ENCODE assay signal across 17 cellular contexts in the genomic region with DNA sequence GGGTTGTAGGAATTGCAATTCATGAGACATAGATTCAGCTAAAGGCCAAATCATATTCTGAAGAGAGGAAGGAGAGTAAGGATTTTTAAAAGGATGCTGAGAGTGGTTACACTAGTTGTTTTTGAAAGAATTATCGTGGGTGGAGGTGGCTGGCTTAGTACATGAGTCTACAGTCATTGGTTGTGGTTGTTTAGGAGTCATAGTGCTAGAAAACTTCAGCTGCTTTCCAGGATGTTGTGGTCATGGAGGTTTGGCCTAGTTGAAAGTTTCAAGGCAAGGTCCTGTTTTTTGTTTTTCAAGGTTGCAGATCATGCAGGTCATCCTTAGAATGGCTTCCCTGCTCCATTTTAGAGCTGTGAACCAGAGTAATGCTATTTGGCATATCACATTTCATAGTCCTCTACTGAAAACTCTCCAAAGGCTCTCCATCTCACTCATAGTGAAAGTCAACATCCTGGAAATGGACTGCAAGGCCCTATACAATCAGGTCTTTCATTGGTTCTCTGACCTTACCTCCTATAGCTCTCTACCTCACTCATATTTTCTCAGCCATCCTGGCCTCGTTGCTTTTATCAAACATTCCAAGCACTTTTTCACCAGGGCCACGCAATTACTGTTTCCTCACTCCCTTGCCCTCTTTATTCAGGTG. TPM values are rescaled to one million over a fixed set of nuclear protein-coding genes. Genes with fewer than 3 reads are reported as not detected.
A peak's percentile ranks its signal among the peaks of the same experiment; 100 is the strongest.
DNase-seq lines count a peak whose midpoint lies in the region; ATAC-seq and TF ChIP-seq lines count a peak whose summit lies in the region.
"Had no signal": no experiment of that assay in that cellular context is flagged by ENCODE, and none has a peak within 500 bp of the region (broad histone marks: within the 10 kb centered on the region; RNA-seq: fewer than 3 reads in every experiment).

No MANE protein-coding gene starts in this region.

- no peaks in the 10 kb centered on the region for H3K27me3 Mint-ChIP-seq in activated CD8-positive, alpha-beta memory T cell treated with anti-CD3 and anti-CD28 coated beads, Interleukin-2, amount 10 ng/mL, durations not matched to agents 7 days and 5 days
- H3K27me3 Mint-ChIP-seq in activated T-helper 17 cell treated with anti-CD3 and anti-CD28 coated beads, Interleukin-2, amount 50 U/mL, for 72 hours, result no peaks in the 10 kb centered on the region
- H3K27me3 Mint-ChIP-seq in natural killer cell (ENCODE audit: low read depth in 2 of 2), result no peaks in the 10 kb centered on the region
- H3K27me3 Mint-ChIP-seq in CD14-positive monocyte (ENCODE audit: low read depth in 3 of 3), result peaks cover 0 to 3% (median 0%) of the 10 kb centered on the region in 3 donors

- H3K36me3 Mint-ChIP-seq in activated CD8-positive, alpha-beta memory T cell treated with anti-CD3 and anti-CD28 coated beads, Interleukin-2, amount 10 ng/mL, durations not matched to agents 7 days and 5 days, result peaks cover 33% of the 10 kb centered on the region
- H3K36me3 Mint-ChIP-seq in activated T-helper 17 cell treated with anti-CD3 and anti-CD28 coated beads, Interleukin-2, amount 50 U/mL, for 72 hours (ENCODE audit: low read depth), result no peaks in the 10 kb centered on the region
- H3K36me3 Mint-ChIP-seq in natural killer cell, result no peaks in the 10 kb centered on the region
- no peaks in the 10 kb centered on the region for H3K36me3 Mint-ChIP-seq in CD14-positive monocyte

- CTCF ChIA-PET in activated CD8-positive, alpha-beta memory T cell treated with anti-CD3 and anti-CD28 coated beads, Interleukin-2, amount 10 ng/mL, durations not matched to agents 7 days and 5 days (lab: Charles Lee), result interaction anchor here (1.4 kb wide), 1 partner anchor 29 kb away, joined by 3 read pairs; no protein-coding TSS in a partner anchor

- peaks cover 24% of the 10 kb centered on the region for H3K4me1 Mint-ChIP-seq in activated CD8-positive, alpha-beta memory T cell treated with anti-CD3 and anti-CD28 coated beads, Interleukin-2, amount 10 ng/mL, durations not matched to agents 7 days and 5 days
- H3K4me1 Mint-ChIP-seq in activated T-helper 17 cell treated with anti-CD3 and anti-CD28 coated beads, Interleukin-2, amount 50 U/mL, for 72 hours, result peaks cover 18% of the 10 kb centered on the region
- H3K4me1 Mint-ChIP-seq in natural killer cell (peaks cover 44 to 55% of the 10 kb centered on the region in 2 donors), CD14-positive monocyte (no peaks in the 10 kb centered on the region)

- intact Hi-C loops in natural killer cell (cut with micrococcal nuclease), result no loop called here
- intact Hi-C loops in Right ventricle myocardium superior (cut with DNase I), result no loop called here
- intact Hi-C loops in CD14-positive monocyte (cut with micrococcal nuclease), result no loop called here

- no peak overlapping the region for H3K4me3 Mint-ChIP-seq in activated CD8-positive, alpha-beta memory T cell treated with anti-CD3 and anti-CD28 coated beads, Interleukin-2, amount 10 ng/mL, durations not matched to agents 7 days and 5 days
- H3K4me3 Mint-ChIP-seq in activated T-helper 17 cell treated with anti-CD3 and anti-CD28 coated beads, Interleukin-2, amount 50 U/mL, for 72 hours, result peak overlapping the region; percentile 24
- peak overlapping the region; percentile 74 for H3K4me3 Mint-ChIP-seq in natural killer cell
- no peak overlapping the region for H3K4me3 Mint-ChIP-seq in CD14-positive monocyte
- H3K4me3 Mint-ChIP-seq: H9, memory B cell had no signal

- peak overlapping the region; percentile 75 for H3K27ac Mint-ChIP-seq in activated CD8-positive, alpha-beta memory T cell treated with anti-CD3 and anti-CD28 coated beads, Interleukin-2, amount 10 ng/mL, durations not matched to agents 7 days and 5 days
- peak overlapping the region; percentile 76 for H3K27ac Mint-ChIP-seq in activated T-helper 17 cell treated with anti-CD3 and anti-CD28 coated beads, Interleukin-2, amount 50 U/mL, for 72 hours
- H3K27ac Mint-ChIP-seq in natural killer cell (peak overlapping the region; percentile 79), CD14-positive monocyte (no peak overlapping the region)
- H3K27ac Mint-ChIP-seq: H9, memory B cell had no signal

- H3K9me3 Mint-ChIP-seq in activated CD8-positive, alpha-beta memory T cell treated with anti-CD3 and anti-CD28 coated beads, Interleukin-2, amount 10 ng/mL, durations not matched to agents 7 days and 5 days (ENCODE audit: low read depth), result peaks cover 21% of the 10 kb centered on the region
- peaks cover 19% of the 10 kb centered on the region for H3K9me3 Mint-ChIP-seq in activated T-helper 17 cell treated with anti-CD3 and anti-CD28 coated beads, Interleukin-2, amount 50 U/mL, for 72 hours
- H3K9me3 Mint-ChIP-seq in natural killer cell (peaks cover 2 to 3% of the 10 kb centered on the region in 2 donors), CD14-positive monocyte (peaks cover 13 to 49% (median 37%) of the 10 kb centered on the region in 7 donors)

- ATAC-seq in activated CD8-positive, alpha-beta memory T cell treated with anti-CD3 and anti-CD28 coated beads, Interleukin-2, amount 10 ng/mL, durations not matched to agents 7 days and 5 days, result peak; percentile 93
- ATAC-seq in HG03354 (IDR thresholded peaks at IDR 0.05; ENCODE audit: poor library complexity, severe bottlenecking, unreplicated experiment) (peak; percentile 54), natural killer cell (peak; percentile 82 to 96 (median 88)), Right ventricle myocardium superior (ENCODE audit: poor library complexity) (no peak), GM21367 (IDR thresholded peaks at IDR 0.05; ENCODE audit: unreplicated experiment) (no peak)
- ATAC-seq in activated T-helper 17 cell treated with anti-CD3 and anti-CD28 coated beads, Interleukin-2, amount 50 U/mL, for 72 hours (replicated peaks), result peak; percentile 99

- TF ChIP-seq CTCF in natural killer cell (IDR thresholded peaks at IDR 0.05), result no peak
- TF ChIP-seq CTCF in CD14-positive monocyte (IDR thresholded peaks at IDR 0.05), result no peak

- DNase-seq in activated CD8-positive, alpha-beta memory T cell treated with anti-CD3 and anti-CD28 coated beads, Interleukin-2, amount 10 ng/mL, durations not matched to agents 7 days and 5 days, result peak; percentile 78
- no peak for DNase-seq in activated CD8-positive, alpha-beta memory T cell treated with anti-CD3 and anti-CD28 coated beads, Interleukin-2, amount 50 U/mL, for 48 hours
- DNase-seq in natural killer cell (no peak), Right ventricle myocardium superior (no peak), CD14-positive monocyte (ENCODE audit: low spot score) (no peak)
- DNase-seq: activated CD4-positive, CD25-positive, alpha-beta regulatory T cell; H9; KG1; NCI-H2107; NCI-H69; OCI-M1; SIG-M5; stimulated activated CD4-positive, alpha-beta T cell treated with anti-CD3 and anti-CD28 coated beads, Interleukin-2, amount 100 ng/mL, for 48 hours had no signal

RNA-seq across cellular contexts. Expression of a gene that starts 26.1 kb away (rescaled TPM):
- 10 to 100 TPM; 36.9 to 41.7 TPM for total RNA-seq in activated CD8-positive, alpha-beta memory T cell treated with anti-CD3 and anti-CD28 coated beads, Interleukin-2, amount 10 ng/mL, durations not matched to agents 7 days and 5 days
- 10 to 100 TPM; 49.6 to 49.7 TPM for total RNA-seq in activated T-helper 17 cell treated with anti-CD3 and anti-CD28 coated beads, Interleukin-2, amount 50 U/mL, for 72 hours
- total RNA-seq in natural killer cell (100 to 1,000 TPM; 103 to 131 (median 105) TPM), Right ventricle myocardium superior (49.0 TPM)
- polyA plus RNA-seq in CD14-positive monocyte, result 1 to 10 TPM; 2.4 to 2.7 TPM

Comparison
In these comparisons a context has a peak if more than half of its experiments do, and no peak if none do; other contexts are left out.
1. ATAC-seq: peak in activated CD8-positive, alpha-beta memory T cell treated with anti-CD3 and anti-CD28 coated beads, Interleukin-2, amount 10 ng/mL, durations not matched to agents 7 days and 5 days (single experiment), HG03354 (single experiment), activated T-helper 17 cell treated with anti-CD3 and anti-CD28 coated beads, Interleukin-2, amount 50 U/mL, for 72 hours (single experiment) and natural killer cell (3 of 3); none in Right ventricle myocardium superior (single experiment) and GM21367 (single experiment).
2. H3K27ac Mint-ChIP-seq: peak in activated CD8-positive, alpha-beta memory T cell treated with anti-CD3 and anti-CD28 coated beads, Interleukin-2, amount 10 ng/mL, durations not matched to agents 7 days and 5 days (single experiment), activated T-helper 17 cell treated with anti-CD3 and anti-CD28 coated beads, Interleukin-2, amount 50 U/mL, for 72 hours (single experiment) and natural killer cell (2 of 2); none in CD14-positive monocyte (0 of 7).
3. H3K4me3 Mint-ChIP-seq: peak in activated T-helper 17 cell treated with anti-CD3 and anti-CD28 coated beads, Interleukin-2, amount 50 U/mL, for 72 hours (single experiment) and natural killer cell (single experiment); none in activated CD8-positive, alpha-beta memory T cell treated with anti-CD3 and anti-CD28 coated beads, Interleukin-2, amount 10 ng/mL, durations not matched to agents 7 days and 5 days (single experiment) and CD14-positive monocyte (0 of 2).